1 cellular context compared by ENCODE assay signal in genomic region chr2:193279361-193279760, GRCh38.
TF ChIP-seq lines count a peak whose summit lies in the region.

No MANE protein-coding gene starts in this region.

TF ChIP-seq in SK-N-SH, 30 proteins besides CTCF, POLR2A, EP300 and RAD21 (continued from another document):
- TF ChIP-seq REST (IDR thresholded peaks at IDR 0.05; ENCODE audit: low read depth, low read length) (no peak), FOSL2 (IDR thresholded peaks at IDR 0.05; ENCODE audit: borderline replicate concordance, low read depth) (no peak), NRF1 (IDR thresholded peaks at IDR 0.05; ENCODE audit: low read depth, low read length) (no peak), TCF12 (IDR thresholded peaks at IDR 0.05) (no peak), YY1 (IDR thresholded peaks at IDR 0.05; ENCODE audit: low read depth) (no peak), JUND (IDR thresholded peaks at IDR 0.05) (no peak)
TF ChIP-seq in SK-N-SH: peak in this region for 0.
